Comparison of ENCODE assay signal across 13 cellular contexts in genomic region chr6:74249658-74250057, GRCh38.
DNase-seq lines count a peak whose midpoint lies in the region; ATAC-seq and TF ChIP-seq lines count a peak whose summit lies in the region.
"Had no signal": no experiment of that assay in that cellular context is flagged by ENCODE, and none has a peak within 500 bp of the region (broad histone marks: within the 10 kb centered on the region; RNA-seq: fewer than 3 reads in every experiment).

No MANE protein-coding gene starts in this region.

- H3K36me3 Mint-ChIP-seq in stimulated activated naive B cell treated with anti-CD40 and anti-IgM and Interleukin-4, amounts not matched to agents 10 μg/mL and 1 μg/mL and 100 μg/mL, for 72 hours, result no peaks in the 10 kb centered on the region
- H3K36me3 Mint-ChIP-seq: natural killer cell treated with Interleukin-12 subunit alpha and Interleukin-12 subunit beta and Interleukin-15 and Interleukin-18, amount 100 ng/mL, for 72 hours had no signal

- H3K27me3 Mint-ChIP-seq in stimulated activated naive B cell treated with anti-CD40 and anti-IgM and Interleukin-4, amounts not matched to agents 10 μg/mL and 1 μg/mL and 100 μg/mL, for 72 hours, result no peaks in the 10 kb centered on the region
- H3K27me3 Mint-ChIP-seq: natural killer cell treated with Interleukin-12 subunit alpha and Interleukin-12 subunit beta and Interleukin-15 and Interleukin-18, amount 100 ng/mL, for 72 hours had no signal

- TF ChIP-seq CTCF in kidney epithelial cell (IDR thresholded peaks at IDR 0.05; ENCODE audit: insufficient read depth, low read length, poor library complexity, severe bottlenecking), result no peak
- no peak for TF ChIP-seq CTCF in dorsolateral prefrontal cortex (IDR thresholded peaks at IDR 0.05 in 54 of 56, conservative IDR thresholded peaks at IDR 0.05 in 2 of 56; ENCODE audit: low read depth in 1 of 56, partially characterized antibody in 56 of 56)

- H3K27ac Mint-ChIP-seq in stimulated activated naive B cell treated with anti-CD40 and anti-IgM and Interleukin-4, amounts not matched to agents 10 μg/mL and 1 μg/mL and 100 μg/mL, for 72 hours, result no peak overlapping the region
- H3K27ac Mint-ChIP-seq: natural killer cell treated with Interleukin-12 subunit alpha and Interleukin-12 subunit beta and Interleukin-15 and Interleukin-18, amount 100 ng/mL, for 72 hours had no signal

- H3K27me3 ChIP-seq in kidney epithelial cell (ENCODE audit: control insufficient read depth, insufficient read depth, low read length) (no peaks in the 10 kb centered on the region), dorsolateral prefrontal cortex (peaks cover 0 to 3% (median 0%) of the 10 kb centered on the region in 45 donors)

- H3K4me1 Mint-ChIP-seq in stimulated activated naive B cell treated with anti-CD40 and anti-IgM and Interleukin-4, amounts not matched to agents 10 μg/mL and 1 μg/mL and 100 μg/mL, for 72 hours, result no peaks in the 10 kb centered on the region

- peak; percentile 90 for ATAC-seq in GM18870 (IDR thresholded peaks at IDR 0.05; ENCODE audit: unreplicated experiment)
- ATAC-seq in HG02938 (IDR thresholded peaks at IDR 0.05; ENCODE audit: unreplicated experiment), result peak; percentile 86
- ATAC-seq in stimulated activated naive B cell treated with anti-CD40 and anti-IgM and Interleukin-4, amounts not matched to agents 10 μg/mL and 1 μg/mL and 100 μg/mL, for 72 hours (replicated peaks), result no peak
- no peak for ATAC-seq in HG03039 (IDR thresholded peaks at IDR 0.05; ENCODE audit: unreplicated experiment)
- ATAC-seq: natural killer cell treated with Interleukin-12 subunit alpha and Interleukin-12 subunit beta and Interleukin-15 and Interleukin-18, amount 100 ng/mL, for 72 hours; stimulated activated naive CD8-positive, alpha-beta T cell treated with anti-CD3 and anti-CD28 coated beads, Interleukin-15, Interleukin-2, amounts not matched to agents 100 U/mL and 50 U/mL, for 24 hours had no signal

- H3K9me3 Mint-ChIP-seq in stimulated activated naive B cell treated with anti-CD40 and anti-IgM and Interleukin-4, amounts not matched to agents 10 μg/mL and 1 μg/mL and 100 μg/mL, for 72 hours, result peaks cover 0 to 2% of the 10 kb centered on the region in 2 donors

- H3K4me3 ChIP-seq in kidney epithelial cell (ENCODE audit: low read depth, low read length) (no peak overlapping the region), dorsolateral prefrontal cortex (no peak overlapping the region)

- intact Hi-C loops in dorsolateral prefrontal cortex (cut with DNase I), result no loop called here

- no peak overlapping the region for H3K27ac ChIP-seq in dorsolateral prefrontal cortex

- no peak overlapping the region for H3K4me3 Mint-ChIP-seq in stimulated activated naive B cell treated with anti-CD40 and anti-IgM and Interleukin-4, amounts not matched to agents 10 μg/mL and 1 μg/mL and 100 μg/mL, for 72 hours
- H3K4me3 Mint-ChIP-seq: natural killer cell treated with Interleukin-12 subunit alpha and Interleukin-12 subunit beta and Interleukin-15 and Interleukin-18, amount 100 ng/mL, for 72 hours had no signal

- H3K36me3 ChIP-seq in kidney epithelial cell (ENCODE audit: control insufficient read depth, insufficient read depth, low read length), result no peaks in the 10 kb centered on the region

- DNase-seq in NCI-H526 treated with DMSO at 0.1 percent for 48 hours (lab: John Stamatoyannopoulos, UW) (peak; percentile 40), kidney epithelial cell (ENCODE audit: low read depth) (peak; percentile 37), HK-2 (ENCODE audit: unreplicated experiment) (no peak), dorsolateral prefrontal cortex (no peak)
- no peak for DNase-seq in stimulated activated naive B cell treated with anti-CD40 and anti-IgM and Interleukin-4, amounts not matched to agents 10 μg/mL and 1 μg/mL and 100 μg/mL, for 72 hours
- DNase-seq: activated effector memory CD4-positive, alpha-beta T cell treated with Interleukin-2 at 50 U/mL for 16 hours; NCI-H1417; stimulated activated CD4-positive, alpha-beta T cell treated with anti-CD3 and anti-CD28 coated beads, Interleukin-15, amount 100 ng/mL, for 24 hours; stimulated activated naive CD8-positive, alpha-beta T cell treated with anti-CD3 and anti-CD28 coated beads, Interleukin-15, Interleukin-2, amounts not matched to agents 100 U/mL and 50 U/mL, for 24 hours had no signal

Comparison
In these comparisons a context has a peak if more than half of its experiments do, and no peak if none do; other contexts are left out.
1. ATAC-seq: peak in GM18870 (single experiment) and HG02938 (single experiment); none in stimulated activated naive B cell treated with anti-CD40 and anti-IgM and Interleukin-4, amounts not matched to agents 10 μg/mL and 1 μg/mL and 100 μg/mL, for 72 hours (0 of 2) and HG03039 (single experiment).
2. DNase-seq: peak in NCI-H526 treated with DMSO at 0.1 percent for 48 hours (single experiment) and kidney epithelial cell (single experiment); none in stimulated activated naive B cell treated with anti-CD40 and anti-IgM and Interleukin-4, amounts not matched to agents 10 μg/mL and 1 μg/mL and 100 μg/mL, for 72 hours (single experiment), HK-2 (single experiment) and dorsolateral prefrontal cortex (0 of 10).